1 cellular context compared by ENCODE assay signal in genomic region chr16:9091867-9092281, GRCh38.
TF ChIP-seq lines count a peak whose summit lies in the region.

No MANE protein-coding gene starts in this region.

TF ChIP-seq in HepG2, 621 proteins besides CTCF, POLR2A, EP300 and RAD21 (continued from another document and continues in another):
- TF ChIP-seq PRDM15 (CRISPR knock-in tag; IDR thresholded peaks at IDR 0.05), result 0 out of 2 replicates have a peak, but pooled peaks have one; percentile 3
- 0 out of 2 replicates have a peak, but pooled peaks have one; percentile 73 for TF ChIP-seq ZBTB39 (CRISPR knock-in tag; IDR thresholded peaks at IDR 0.05)
- peak; percentile 82 for TF ChIP-seq YEATS4 (CRISPR knock-in tag; IDR thresholded peaks at IDR 0.05; ENCODE audit: borderline replicate concordance)
- peak; percentile 86; the same call in 1 of the 2 replicates for TF ChIP-seq ZNF20 (CRISPR knock-in tag; IDR thresholded peaks at IDR 0.05)
- no peak for TF ChIP-seq MYC (CRISPR knock-in tag; IDR thresholded peaks at IDR 0.05; ENCODE audit: borderline replicate concordance)
- TF ChIP-seq MAFG (CRISPR knock-in tag; IDR thresholded peaks at IDR 0.05), result 0 out of 2 replicates have a peak, but pooled peaks have one; percentile 28
- TF ChIP-seq ZMAT3 (CRISPR knock-in tag; conservative IDR thresholded peaks at IDR 0.05), result peak; percentile 55; the same call in 1 of the 2 replicates
- TF ChIP-seq MBNL3 (CRISPR knock-in tag; conservative IDR thresholded peaks at IDR 0.05), result no peak
- TF ChIP-seq ZNF329 (CRISPR knock-in tag; IDR thresholded peaks at IDR 0.05; ENCODE audit: low read depth), result peak; percentile 70; the same call in 1 of the 2 replicates
- no peak for TF ChIP-seq TCF12 (IDR thresholded peaks at IDR 0.05)
- TF ChIP-seq TCF12 (CRISPR knock-in tag; IDR thresholded peaks at IDR 0.05), result peak; percentile 25; the same call in 1 of the 2 replicates
- TF ChIP-seq ZSCAN21 (CRISPR knock-in tag; IDR thresholded peaks at IDR 0.05; ENCODE audit: borderline replicate concordance), result peak; percentile 61; the same call in 1 of the 2 replicates
- peak; percentile 6 for TF ChIP-seq SRSF1 (optimal IDR thresholded peaks at IDR 0.05; ENCODE audit: low read depth, low read length)
- peak; percentile 98 for TF ChIP-seq ZFP82 (CRISPR knock-in tag; IDR thresholded peaks at IDR 0.05; ENCODE audit: borderline replicate concordance)
- TF ChIP-seq ZNF790 (CRISPR knock-in tag; IDR thresholded peaks at IDR 0.05; ENCODE audit: borderline replicate concordance), result peak; percentile 84; the same call in 1 of the 2 replicates
- TF ChIP-seq KAT7 (CRISPR knock-in tag; IDR thresholded peaks at IDR 0.05; ENCODE audit: borderline replicate concordance), result peak; percentile 85; the same call in 1 of the 2 replicates
- peak; percentile 75; the same call in 1 of the 2 replicates for TF ChIP-seq BRF2 (CRISPR knock-in tag; IDR thresholded peaks at IDR 0.05)
- peak; percentile 14; the same call in 1 of the 2 replicates for TF ChIP-seq HDAC1 (CRISPR knock-in tag; IDR thresholded peaks at IDR 0.05)
- no peak; the same call in 1 of the 2 replicates for TF ChIP-seq ZNF577 (CRISPR knock-in tag; IDR thresholded peaks at IDR 0.05; ENCODE audit: borderline replicate concordance, low read depth)
- TF ChIP-seq ZNF234 (CRISPR knock-in tag; conservative IDR thresholded peaks at IDR 0.05), result peak; percentile 41; the same call in 1 of the 2 replicates
- no peak for TF ChIP-seq MAZ (IDR thresholded peaks at IDR 0.05; ENCODE audit: borderline replicate concordance, low read depth, low read length)
- TF ChIP-seq MAZ (CRISPR knock-in tag; IDR thresholded peaks at IDR 0.05; ENCODE audit: low read depth), result peak; percentile 36; the same call in 1 of the 2 replicates
- TF ChIP-seq MTERF4 (CRISPR knock-in tag; IDR thresholded peaks at IDR 0.05), result peak; percentile 78; the same call in 1 of the 2 replicates
- peak; percentile 73 for TF ChIP-seq PHF8 (CRISPR knock-in tag; IDR thresholded peaks at IDR 0.05)
- peak; percentile 97 for TF ChIP-seq ZNF674 (CRISPR knock-in tag; IDR thresholded peaks at IDR 0.05; ENCODE audit: low read depth)
- peak; percentile 64 for TF ChIP-seq ZSCAN31 (CRISPR knock-in tag; IDR thresholded peaks at IDR 0.05; ENCODE audit: low read depth)
- no peak for TF ChIP-seq POLR2G (IDR thresholded peaks at IDR 0.05; ENCODE audit: low read depth, low read length)
- 0 out of 2 replicates have a peak, but pooled peaks have one; percentile 13 for TF ChIP-seq MTF2 (CRISPR knock-in tag; IDR thresholded peaks at IDR 0.05; ENCODE audit: borderline replicate concordance)
- TF ChIP-seq ZHX2 (IDR thresholded peaks at IDR 0.05; ENCODE audit: low read depth), result no peak
- peak; percentile 2; the same call in 1 of the 2 replicates for TF ChIP-seq ZHX2 (CRISPR knock-in tag; IDR thresholded peaks at IDR 0.05; ENCODE audit: borderline replicate concordance)
- TF ChIP-seq SCMH1 (CRISPR knock-in tag; IDR thresholded peaks at IDR 0.05; ENCODE audit: borderline replicate concordance), result no peak
- TF ChIP-seq HNF4G (IDR thresholded peaks at IDR 0.05; ENCODE audit: borderline replicate concordance, low read depth, low read length), result no peak
- TF ChIP-seq HNF4G (CRISPR knock-in tag; IDR thresholded peaks at IDR 0.05; ENCODE audit: borderline replicate concordance, low read depth), result peak; percentile 16; the same call in 1 of the 2 replicates
- peak; percentile 29; the same call in 1 of the 2 replicates for TF ChIP-seq SNAPC4 (CRISPR knock-in tag; IDR thresholded peaks at IDR 0.05)
- TF ChIP-seq ZBTB10 (CRISPR knock-in tag; IDR thresholded peaks at IDR 0.05; ENCODE audit: borderline replicate concordance), result peak; percentile 58; the same call in 1 of the 2 replicates
